In genomic region chr16:66693088-66693487, GRCh38 we compare ENCODE assay signal across 19 cellular contexts.
"Had no signal": no experiment of that assay in that cellular context is flagged by ENCODE, and none has a peak within 500 bp of the region (broad histone marks: within the 10 kb centered on the region; RNA-seq: fewer than 3 reads in every experiment).

No MANE protein-coding gene starts in this region.

- H3K9me3 ChIP-seq: ascending aorta, colonic mucosa, lower lobe of right lung, tibial artery, vagina had no signal

- H3K27ac ChIP-seq: ascending aorta, lower lobe of right lung, tibial artery, vagina had no signal

- H3K36me3 ChIP-seq: ascending aorta, colonic mucosa, lower lobe of right lung, tibial artery, vagina had no signal

- DNase-seq: activated CD4-positive, CD25-positive, alpha-beta regulatory T cell treated with anti-CD3 and anti-CD28 coated beads, Interleukin-2, amount 50 U/mL, for 72 hours; activated effector memory CD4-positive, alpha-beta T cell treated with anti-CD3 and anti-CD28 coated beads, Interleukin-2, amount 50 U/mL, for 16 hours; activated T-cell treated with anti-CD3 and anti-CD28 coated beads, Interleukin-2, amount 50 U/mL, for 72 hours; colonic mucosa; erythroblast; foreskin melanocyte; glutamatergic neuron; hypothalamus; lower lobe of right lung; nephron progenitor cell; nucleus accumbens; stimulated activated CD4-positive, alpha-beta T cell treated with anti-CD3 and anti-CD28 coated beads, Interleukin-12 subunit alpha, Interleukin-12 subunit beta, amount 100 ng/mL, for 4 hours; stimulated activated CD4-positive, alpha-beta T cell treated with anti-CD3 and anti-CD28 coated beads, Interleukin-1b, Interleukin-23, amount 100 ng/mL, for 48 hours; stimulated activated CD8-positive, alpha-beta memory T cell treated with anti-CD3 and anti-CD28 coated beads, Interleukin-4, amount 100 ng/mL, for 48 hours; stimulated activated naive CD4-positive, alpha-beta T cell; T1000; tibial artery had no signal

- H3K4me3 ChIP-seq: ascending aorta, colonic mucosa, lower lobe of right lung, tibial artery, vagina had no signal

- ATAC-seq: activated T-cell treated with anti-CD3 and anti-CD28 coated beads, Interleukin-2, amount 50 U/mL, for 72 hours; lower lobe of right lung had no signal
